ENCODE assay signal across 9 cellular contexts in the genomic region with DNA sequence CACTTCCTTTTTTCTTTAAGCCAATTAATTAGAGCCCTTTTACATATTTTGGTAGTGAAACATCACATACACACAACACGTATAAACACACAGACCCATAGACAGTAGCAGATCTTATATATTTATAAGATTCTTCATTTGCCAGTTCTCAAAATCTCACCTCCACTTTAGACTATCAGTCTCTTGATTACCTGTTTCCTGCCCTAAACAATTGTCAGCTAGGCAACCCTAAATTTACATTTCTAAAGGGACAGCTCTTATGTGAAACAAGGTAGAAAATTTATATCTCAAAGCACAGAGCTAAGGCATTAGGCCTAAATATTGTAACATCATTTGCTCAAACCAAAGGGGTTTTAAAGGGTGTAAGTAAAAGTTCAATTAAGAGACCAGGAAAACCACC.
"Had no signal": no experiment of that assay in that cellular context is flagged by ENCODE, and none has a peak within 500 bp of the region (broad histone marks: within the 10 kb centered on the region; RNA-seq: fewer than 3 reads in every experiment).

No MANE protein-coding gene starts in this region.

- DNase-seq: GOT3, H7, HFFc6, IMR-90, KBM-7 had no signal

- H3K27ac ChIP-seq: HL-60, KMS-11 had no signal

- H3K4me3 ChIP-seq: HAP-1 had no signal

- H3K4me2 ChIP-seq: KMS-11 had no signal

- H3K9ac ChIP-seq: KMS-11 had no signal

- H3K36me3 ChIP-seq: HAP-1 had no signal

- ATAC-seq: HCT116 had no signal

- H3K4me3 Mint-ChIP-seq: HFFc6 had no signal

- H3K27ac Mint-ChIP-seq: HFFc6 had no signal
